In genomic region chr10:7484456-7485266, GRCh38 we compare ENCODE assay signal across 9 cellular contexts.
DNase-seq lines count a peak whose midpoint lies in the region; ATAC-seq, FAIRE-seq and TF ChIP-seq lines count a peak whose summit lies in the region.
"Had no signal": no experiment of that assay in that cellular context is flagged by ENCODE, and none has a peak within 500 bp of the region (broad histone marks: within the 10 kb centered on the region; RNA-seq: fewer than 3 reads in every experiment).

No MANE protein-coding gene starts in this region.

- TF ChIP-seq CTCF in DND-41 (IDR thresholded peaks at IDR 0.05; ENCODE audit: borderline replicate concordance, extremely low read depth, low read length, poor library complexity, severe bottlenecking) (no peak), neural progenitor cell (IDR thresholded peaks at IDR 0.05) (no peak)

- peak overlapping the region; percentile 50 to 89 (median 82) for H3K27ac Mint-ChIP-seq in IgD-negative memory B cell
- no peak overlapping the region for H3K27ac Mint-ChIP-seq in neural progenitor cell
- H3K27ac Mint-ChIP-seq: dendritic cell treated with granulocyte-macrophage colony-stimulating factor and Interleukin-4, amounts not matched to agents 40 ng/mL and 50 ng/mL, for 4 days had no signal

- H4K20me1 ChIP-seq in DND-41 (ENCODE audit: insufficient read depth, low read length), result no peaks in the 10 kb centered on the region
- no peaks in the 10 kb centered on the region for H4K20me1 ChIP-seq in neural progenitor cell (ENCODE audit: low read depth)

- no peaks in the 10 kb centered on the region for H3K27me3 Mint-ChIP-seq in IgD-negative memory B cell
- H3K27me3 Mint-ChIP-seq in activated T-cell treated with anti-CD3 and anti-CD28 coated beads, Interleukin-2, amount 50 U/mL, for 4 hours (ENCODE audit: low read depth), result no peaks in the 10 kb centered on the region
- H3K27me3 Mint-ChIP-seq in neural progenitor cell (ENCODE audit: insufficient read depth, low read depth), result peaks cover 7% of the 10 kb centered on the region
- H3K27me3 Mint-ChIP-seq: dendritic cell treated with granulocyte-macrophage colony-stimulating factor and Interleukin-4, amounts not matched to agents 40 ng/mL and 50 ng/mL, for 4 days had no signal

- H3K36me3 ChIP-seq in DND-41 (ENCODE audit: insufficient read depth, low read length) (no peaks in the 10 kb centered on the region), neural progenitor cell (no peaks in the 10 kb centered on the region)

- peak overlapping the region; percentile 61 for H3K9ac ChIP-seq in DND-41 (ENCODE audit: low read depth, low read length)
- H3K9ac ChIP-seq in neural progenitor cell, result no peak overlapping the region

- H3K79me2 ChIP-seq in DND-41 (ENCODE audit: insufficient read depth, low read length) (no peaks in the 10 kb centered on the region), neural progenitor cell (ENCODE audit: low read depth) (no peaks in the 10 kb centered on the region)

- H2AFZ ChIP-seq in DND-41 (ENCODE audit: low read depth, low read length), result peak overlapping the region; percentile 74
- H2AFZ ChIP-seq in neural progenitor cell (replicated peaks), result peak overlapping the region; percentile 90

- FAIRE-seq in HTR-8/SVneo (lab: Jason Lieb, UNC) (no peak), frontal cortex (lab: Jason Lieb, UNC) (no peak)

- H3K4me1 Mint-ChIP-seq in IgD-negative memory B cell (peaks cover 56 to 59% (median 57%) of the 10 kb centered on the region in 3 donors), neural progenitor cell (peaks cover 69% of the 10 kb centered on the region)
- peaks cover 69% of the 10 kb centered on the region for H3K4me1 Mint-ChIP-seq in activated T-cell treated with anti-CD3 and anti-CD28 coated beads, Interleukin-2, amount 50 U/mL, for 4 hours (ENCODE audit: low read depth)

- ATAC-seq in DND-41 (ENCODE audit: insufficient read depth, low read depth) (peak; percentile 91), GM21381 (IDR thresholded peaks at IDR 0.05; ENCODE audit: unreplicated experiment) (peak; percentile 75)
- ATAC-seq in activated T-cell treated with anti-CD3 and anti-CD28 coated beads, Interleukin-2, amount 50 U/mL, for 4 hours, result peak; percentile 62 to 75

- peak; percentile 87 for DNase-seq in DND-41
- peak; percentile 45 for DNase-seq in activated T-cell treated with anti-CD3 and anti-CD28 coated beads, Interleukin-2, amount 50 U/mL, for 4 hours
- no peak for DNase-seq in neural progenitor cell (ENCODE audit: low spot score)
- DNase-seq in HTR-8/SVneo (ENCODE audit: insufficient read length, low spot score), result no peak
- no peak for DNase-seq in frontal cortex (ENCODE audit: low spot score in 2 of 2)
- DNase-seq in NCI-H2171 treated with DMSO at 0.1 percent for 48 hours (lab: John Stamatoyannopoulos, UW), result no peak

- H3K27ac ChIP-seq in DND-41 (ENCODE audit: low read length), result peak overlapping the region; percentile 92
- H3K27ac ChIP-seq in neural progenitor cell, result no peak overlapping the region

- H3K4me3 Mint-ChIP-seq in IgD-negative memory B cell (peak overlapping the region; percentile 13 to 95 (median 82)), neural progenitor cell (no peak overlapping the region)
- peak overlapping the region; percentile 64 for H3K4me3 Mint-ChIP-seq in activated T-cell treated with anti-CD3 and anti-CD28 coated beads, Interleukin-2, amount 50 U/mL, for 4 hours
- H3K4me3 Mint-ChIP-seq: dendritic cell treated with granulocyte-macrophage colony-stimulating factor and Interleukin-4, amounts not matched to agents 40 ng/mL and 50 ng/mL, for 4 days had no signal

- H3K4me1 ChIP-seq in DND-41 (ENCODE audit: insufficient read depth, low read length) (peaks cover 80% of the 10 kb centered on the region), neural progenitor cell (peaks cover 25% of the 10 kb centered on the region)

- H3K4me2 ChIP-seq in DND-41 (ENCODE audit: insufficient read depth, low read length), result peak overlapping the region; percentile 55
- no peak overlapping the region for H3K4me2 ChIP-seq in neural progenitor cell

- H3K36me3 Mint-ChIP-seq in IgD-negative memory B cell (peaks cover 1% of the 10 kb centered on the region), neural progenitor cell (no peaks in the 10 kb centered on the region)
- H3K36me3 Mint-ChIP-seq in activated T-cell treated with anti-CD3 and anti-CD28 coated beads, Interleukin-2, amount 50 U/mL, for 4 hours (ENCODE audit: insufficient read depth), result no peaks in the 10 kb centered on the region

- no peaks in the 10 kb centered on the region for H3K27me3 ChIP-seq in DND-41 (ENCODE audit: insufficient read depth, low read length, poor library complexity)
- H3K27me3 ChIP-seq in neural progenitor cell, result no peaks in the 10 kb centered on the region

- H3K9me3 Mint-ChIP-seq in IgD-negative memory B cell (peaks cover 0 to 2% (median 0%) of the 10 kb centered on the region in 3 donors), neural progenitor cell (no peaks in the 10 kb centered on the region)
- H3K9me3 Mint-ChIP-seq in activated T-cell treated with anti-CD3 and anti-CD28 coated beads, Interleukin-2, amount 50 U/mL, for 4 hours, result peaks cover 3% of the 10 kb centered on the region
- H3K9me3 Mint-ChIP-seq: dendritic cell treated with granulocyte-macrophage colony-stimulating factor and Interleukin-4, amounts not matched to agents 40 ng/mL and 50 ng/mL, for 4 days had no signal

- no peaks in the 10 kb centered on the region for H3F3A ChIP-seq in neural progenitor cell (ENCODE audit: low read depth)

- H3K4me3 ChIP-seq in DND-41 (ENCODE audit: low read depth in 1 of 2, low read length in 2 of 2) (peak overlapping the region in 1 of 2 experiments; percentile 47; a peak in 3 of 4 replicates), neural progenitor cell (no peak overlapping the region)

- H3K9me3 ChIP-seq in DND-41 (ENCODE audit: insufficient read depth, low read length, severe bottlenecking) (no peaks in the 10 kb centered on the region), neural progenitor cell (ENCODE audit: low read depth) (no peaks in the 10 kb centered on the region)

Comparison
In these comparisons a context has a peak if more than half of its experiments do, and no peak if none do; other contexts are left out.
1. DNase-seq: peak in DND-41 (single experiment) and activated T-cell treated with anti-CD3 and anti-CD28 coated beads, Interleukin-2, amount 50 U/mL, for 4 hours (single experiment); none in neural progenitor cell (single experiment), HTR-8/SVneo (single experiment), frontal cortex (0 of 2) and NCI-H2171 treated with DMSO at 0.1 percent for 48 hours (single experiment).
2. Peak in every context shown above with its lines, with median percentiles within 50 percentile points of each other: ATAC-seq.